ENCODE assay signal across 8 cellular contexts in genomic region chr9:90915693-90916092, GRCh38.
DNase-seq lines count a peak whose midpoint lies in the region; TF ChIP-seq lines count a peak whose summit lies in the region.

No MANE protein-coding gene starts in this region.

- POLR2A ChIA-PET in activated CD4-positive, alpha-beta memory T cell treated with anti-CD3 and anti-CD28 coated beads, Interleukin-2, amount 10 ng/mL, durations not matched to agents 7 days and 5 days (lab: Charles Lee): interaction anchor here (0.8 to 2.7 kb wide), 3 partner anchors 98 to 510 kb away, joined by 3 to 13 read pairs (median 3); no protein-coding TSS in a partner anchor

- H3K36me3 Mint-ChIP-seq in activated CD4-positive, alpha-beta memory T cell treated with anti-CD3 and anti-CD28 coated beads, Interleukin-2, amount 10 ng/mL, durations not matched to agents 7 days and 5 days (ENCODE audit: low read depth): no peaks in the 10 kb centered on the region

- H3K27ac Mint-ChIP-seq in activated CD4-positive, alpha-beta memory T cell treated with anti-CD3 and anti-CD28 coated beads, Interleukin-2, amount 10 ng/mL, durations not matched to agents 7 days and 5 days: no peak overlapping the region

- no peaks in the 10 kb centered on the region for H3K27me3 Mint-ChIP-seq in activated CD4-positive, alpha-beta memory T cell treated with anti-CD3 and anti-CD28 coated beads, Interleukin-2, amount 10 ng/mL, durations not matched to agents 7 days and 5 days

- no peaks in the 10 kb centered on the region for H3K9me3 Mint-ChIP-seq in activated CD4-positive, alpha-beta memory T cell treated with anti-CD3 and anti-CD28 coated beads, Interleukin-2, amount 10 ng/mL, durations not matched to agents 7 days and 5 days

- TF ChIP-seq CTCF in AG09309 (IDR thresholded peaks at IDR 0.05; ENCODE audit: control insufficient read depth, insufficient read depth, low read depth, low read length, missing control alignments): peak; percentile 42

- CTCF ChIA-PET in activated CD4-positive, alpha-beta memory T cell treated with anti-CD3 and anti-CD28 coated beads, Interleukin-2, amount 10 ng/mL, durations not matched to agents 7 days and 5 days (lab: Charles Lee): interaction anchor here (0.6 to 4.9 kb wide), 44 partner anchors 10 to 861 kb away, joined by 3 to 55 read pairs (median 4); partner anchors contain the start of gene NFIL3

- intact Hi-C loops in cardiac septum (cut with DNase I): loop anchor here (5.0 kb wide), 2 partner anchors 512 to 812 kb away; no protein-coding TSS in a partner anchor

- DNase-seq in AG09309 (ENCODE audit: low read depth): no peak
- peak; percentile 85 for DNase-seq in H7
- DNase-seq in activated CD4-positive, alpha-beta memory T cell treated with anti-CD3 and anti-CD28 coated beads, Interleukin-2, amount 10 ng/mL, durations not matched to agents 7 days and 5 days: peak; percentile 43
- DNase-seq in left kidney (ENCODE audit: low read depth, low spot score): peak; percentile 42
- DNase-seq in CD1c-positive myeloid dendritic cell (ENCODE audit: extremely low spot score): no peak
- no peak for DNase-seq in LoVo (ENCODE audit: low spot score)
- DNase-seq in NCI-H226: no peak
- DNase-seq in cardiac septum (ENCODE audit: low spot score): no peak

- H3K4me3 ChIP-seq in AG09309 (ENCODE audit: control insufficient read depth, low read depth, low read length): no peak overlapping the region
- no peak overlapping the region for H3K4me3 ChIP-seq in H7 (ENCODE audit: insufficient read depth, low read depth, low read length)

- H3K4me1 Mint-ChIP-seq in activated CD4-positive, alpha-beta memory T cell treated with anti-CD3 and anti-CD28 coated beads, Interleukin-2, amount 10 ng/mL, durations not matched to agents 7 days and 5 days: peaks cover 7% of the 10 kb centered on the region

- no peaks in the 10 kb centered on the region for H3K27me3 ChIP-seq in H7 (ENCODE audit: control insufficient read depth, insufficient read depth, low read length)

- no peak overlapping the region for H3K4me3 Mint-ChIP-seq in activated CD4-positive, alpha-beta memory T cell treated with anti-CD3 and anti-CD28 coated beads, Interleukin-2, amount 10 ng/mL, durations not matched to agents 7 days and 5 days

- no peaks in the 10 kb centered on the region for H3K36me3 ChIP-seq in H7 (replicated peaks; ENCODE audit: control insufficient read depth, insufficient read depth, low read length)

Comparison
In these comparisons a context has a peak if more than half of its experiments do, and no peak if none do; other contexts are left out.
1. DNase-seq: peak in H7 (single experiment), activated CD4-positive, alpha-beta memory T cell treated with anti-CD3 and anti-CD28 coated beads, Interleukin-2, amount 10 ng/mL, durations not matched to agents 7 days and 5 days (single experiment) and left kidney (single experiment); none in AG09309 (single experiment), CD1c-positive myeloid dendritic cell (single experiment), LoVo (single experiment), NCI-H226 (single experiment) and cardiac septum (single experiment).